In genomic region chr9:76374702-76375543, GRCh38 we compare ENCODE assay signal across 10 cellular contexts. TPM values are rescaled to one million over a fixed set of nuclear protein-coding genes. Genes with fewer than 3 reads are reported as not detected.
DNase-seq lines count a peak whose midpoint lies in the region; ATAC-seq and TF ChIP-seq lines count a peak whose summit lies in the region.
"Had no signal": no experiment of that assay in that cellular context is flagged by ENCODE, and none has a peak within 500 bp of the region (broad histone marks: within the 10 kb centered on the region; RNA-seq: fewer than 3 reads in every experiment).

No MANE protein-coding gene starts in this region.

- peak; percentile 94 for ATAC-seq in esophagus mucosa
- ATAC-seq: GM12878 had no signal

- H3K9me3 Mint-ChIP-seq in neural progenitor cell, result no peaks in the 10 kb centered on the region

- H3K36me3 ChIP-seq in neural progenitor cell, result no peaks in the 10 kb centered on the region

- no peaks in the 10 kb centered on the region for H3K27me3 ChIP-seq in neural progenitor cell

- no peak overlapping the region for H2AFZ ChIP-seq in neural progenitor cell (replicated peaks)

- no peak overlapping the region for H3K4me2 ChIP-seq in neural progenitor cell

- no peaks in the 10 kb centered on the region for H3K9me3 ChIP-seq in neural progenitor cell (ENCODE audit: low read depth)

- no peak overlapping the region for H3K9ac ChIP-seq in neural progenitor cell

- no peak overlapping the region for H3K4me3 Mint-ChIP-seq in neural progenitor cell

- H4K20me1 ChIP-seq in neural progenitor cell (ENCODE audit: low read depth), result no peaks in the 10 kb centered on the region

- H3K27ac ChIP-seq in neural progenitor cell, result no peak overlapping the region

- in situ Hi-C loops in Caki2 (cut with HindIII; ENCODE audit: low pct_unique_long_range_greater_than_20kb, low sequenced_read_pairs) (no loop called here), GM13976 (cut with MboI; ENCODE audit: low sequenced_read_pairs, unreplicated experiment) (no loop called here)

- peaks cover 1% of the 10 kb centered on the region for H3K36me3 Mint-ChIP-seq in neural progenitor cell

- peak overlapping the region; percentile 81 for H3K27ac Mint-ChIP-seq in neural progenitor cell

- peaks cover 2% of the 10 kb centered on the region for H3K27me3 Mint-ChIP-seq in neural progenitor cell (ENCODE audit: insufficient read depth, low read depth)

- H3F3A ChIP-seq in neural progenitor cell (ENCODE audit: low read depth), result no peaks in the 10 kb centered on the region

- H3K79me2 ChIP-seq in neural progenitor cell (ENCODE audit: low read depth), result no peaks in the 10 kb centered on the region

- peaks cover 18% of the 10 kb centered on the region for H3K4me1 ChIP-seq in neural progenitor cell

- peaks cover 53% of the 10 kb centered on the region for H3K4me1 Mint-ChIP-seq in neural progenitor cell

- TF ChIP-seq CTCF in neural progenitor cell (IDR thresholded peaks at IDR 0.05) (no peak), GM13976 (IDR thresholded peaks at IDR 0.05; ENCODE audit: borderline replicate concordance, control extremely low read depth, extremely low read depth, insufficient read depth, missing control alignments) (no peak)

- DNase-seq in Caki2 (ENCODE audit: low read depth), result peak; percentile 81
- peak; percentile 100 for DNase-seq in NCI-H460 (ENCODE audit: extremely low read depth, low read depth)
- DNase-seq in neural progenitor cell (ENCODE audit: low spot score), result peak; percentile 36
- DNase-seq in NAMALWA (ENCODE audit: low spot score), result no peak
- no peak for DNase-seq in stimulated activated CD8-positive, alpha-beta memory T cell treated with anti-CD3 and anti-CD28 coated beads, Interleukin-4, amount 100 ng/mL, for 48 hours
- DNase-seq in NCI-H187 treated with DMSO at 0.1 percent for 48 hours (lab: John Stamatoyannopoulos, UW), result no peak
- DNase-seq in GM13976 (ENCODE audit: low spot score), result no peak
- DNase-seq: NCI-H187 had no signal

- no peak overlapping the region for H3K4me3 ChIP-seq in neural progenitor cell
- H3K4me3 ChIP-seq: GM12878 had no signal

RNA-seq across cellular contexts. Expression of gene RFK, which starts 19.3 kb away (rescaled TPM):
- 33.7 and 35.3 TPM in 2 replicates for total RNA-seq in Caki2 (2014; rRNA removed; shearing (Covaris generic); ENCODE audit: low replicate concordance)
- 410 and 434 TPM in 2 replicates for total RNA-seq in NCI-H460 (2014; rRNA removed; shearing (Covaris generic))
- polyA plus RNA-seq in NCI-H460 (2014; cell fraction: nucleus; rRNA removed), result 96.1 and 146 TPM in 2 replicates
- total RNA-seq in esophagus mucosa (6.6 TPM), neural progenitor cell (ENCODE audit: low replicate concordance) (18.7 and 24.7 TPM in 2 replicates)

Comparison
In these comparisons a context has a peak if more than half of its experiments do, and no peak if none do; other contexts are left out.
1. DNase-seq: peak in Caki2 (single experiment), NCI-H460 (single experiment) and neural progenitor cell (single experiment); none in NAMALWA (single experiment), stimulated activated CD8-positive, alpha-beta memory T cell treated with anti-CD3 and anti-CD28 coated beads, Interleukin-4, amount 100 ng/mL, for 48 hours (single experiment), NCI-H187 treated with DMSO at 0.1 percent for 48 hours (single experiment) and GM13976 (single experiment).
2. RNA of gene RFK, which starts 19.3 kb away (total RNA-seq): 410 to 434 TPM in NCI-H460; 33.7 to 35.3 TPM in Caki2, 18.7 to 24.7 TPM in neural progenitor cell and 6.6 TPM in esophagus mucosa (single experiment); every median in the first group is over 10 times any median in the second.